ENCODE assay signal across 30 cellular contexts in the genomic region with DNA sequence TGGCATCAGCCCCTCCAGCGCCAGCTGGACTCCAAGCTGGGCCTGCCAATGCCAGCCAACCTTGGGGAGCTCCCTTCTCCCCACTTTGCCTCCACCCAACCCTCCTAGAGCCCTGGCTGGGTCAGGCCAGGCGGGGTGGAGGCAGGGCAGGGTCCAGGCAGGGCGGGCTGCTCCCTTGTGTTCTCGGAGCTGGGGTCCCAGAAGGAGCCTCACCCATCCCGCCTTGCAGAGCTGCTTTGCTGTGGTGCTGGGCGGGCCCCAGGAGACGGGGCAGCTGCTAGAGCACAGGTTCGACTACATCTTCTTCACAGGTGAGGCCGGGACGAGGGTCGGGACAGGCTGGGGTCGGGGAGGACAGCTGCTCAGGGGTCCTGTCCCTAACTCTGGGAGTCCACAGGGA. TPM values are rescaled to one million over a fixed set of nuclear protein-coding genes. Genes with fewer than 3 reads are reported as not detected.
"Had no signal": no experiment of that assay in that cellular context is flagged by ENCODE, and none has a peak within 500 bp of the region (broad histone marks: within the 10 kb centered on the region; RNA-seq: fewer than 3 reads in every experiment).

No MANE protein-coding gene starts in this region.

- H3K4me1 Mint-ChIP-seq: stimulated activated naive CD8-positive, alpha-beta T cell treated with anti-CD3 and anti-CD28 coated beads, Interleukin-15, amount 100 ng/mL, for 72 hours had no signal

- ATAC-seq: foreskin keratinocyte; gastroesophageal sphincter; heart right ventricle; left cardiac atrium; left lung; mucosa of descending colon; pancreas; sciatic nerve; stimulated activated naive CD8-positive, alpha-beta T cell treated with anti-CD3 and anti-CD28 coated beads, Interleukin-15, amount 100 ng/mL, for 72 hours had no signal

- H3K36me3 Mint-ChIP-seq: naive B cell; natural killer cell treated with Interleukin-12 subunit alpha and Interleukin-12 subunit beta and Interleukin-15 and Interleukin-18, amount 100 ng/mL, for 72 hours had no signal

- H3K4me3 ChIP-seq: coronary artery, gastroesophageal sphincter, heart right ventricle, left lung, mucosa of descending colon, pancreas, prostate gland, right atrium auricular region, smooth muscle cell, suprapubic skin, transverse colon had no signal

- H3K4me2 ChIP-seq: smooth muscle cell had no signal

- H3K9me3 Mint-ChIP-seq: natural killer cell treated with Interleukin-12 subunit alpha and Interleukin-12 subunit beta and Interleukin-15 and Interleukin-18, amount 100 ng/mL, for 72 hours had no signal

- DNase-seq: dermis blood vessel endothelial cell; effector memory CD4-positive, alpha-beta T cell; foreskin keratinocyte; heart right ventricle; hippocampal formation; left cardiac atrium; mesenchymal stem cell; mucosa of descending colon; naive B cell; stimulated activated CD4-positive, alpha-beta T cell treated with anti-CD3 and anti-CD28 coated beads, Interleukin-12 subunit alpha, Interleukin-12 subunit beta, amount 100 ng/mL, for 4 hours; stimulated activated CD4-positive, alpha-beta T cell treated with anti-CD3 and anti-CD28 coated beads, Interleukin-1b, Interleukin-23, amount 100 ng/mL, for 48 hours; stimulated activated CD4-positive, alpha-beta T cell treated with anti-CD3 and anti-CD28 coated beads, Interleukin-4, amount 100 ng/mL, for 1 hour; stimulated activated CD8-positive, alpha-beta memory T cell treated with anti-CD3 and anti-CD28 coated beads, Interleukin-4, amount 100 ng/mL, for 48 hours; stimulated activated naive CD4-positive, alpha-beta T cell; stimulated activated naive CD8-positive, alpha-beta T cell treated with anti-CD3 and anti-CD28 coated beads, Interleukin-15, amount 100 ng/mL, for 72 hours; transverse colon had no signal

- H3K9me3 ChIP-seq: left lung, mucosa of descending colon, neutrophil, pancreas, prostate gland, suprapubic skin, transverse colon had no signal

- H3K36me3 ChIP-seq: pancreas, prostate gland, right atrium auricular region, transverse colon had no signal

- H3K27me3 Mint-ChIP-seq: naive B cell; natural killer cell treated with Interleukin-12 subunit alpha and Interleukin-12 subunit beta and Interleukin-15 and Interleukin-18, amount 100 ng/mL, for 72 hours; stimulated activated naive CD8-positive, alpha-beta T cell treated with anti-CD3 and anti-CD28 coated beads, Interleukin-15, amount 100 ng/mL, for 72 hours had no signal

- FAIRE-seq: endometrium, islet of Langerhans, pancreas had no signal

- H3K27ac ChIP-seq: coronary artery, foreskin keratinocyte, gastroesophageal sphincter, heart right ventricle, neutrophil, pancreas, prostate gland, right atrium auricular region, suprapubic skin, transverse colon had no signal

- H3K27ac Mint-ChIP-seq: mesothelial cell of epicardium; natural killer cell treated with Interleukin-12 subunit alpha and Interleukin-12 subunit beta and Interleukin-15 and Interleukin-18, amount 100 ng/mL, for 72 hours; stimulated activated naive CD8-positive, alpha-beta T cell treated with anti-CD3 and anti-CD28 coated beads, Interleukin-15, amount 100 ng/mL, for 72 hours had no signal

- H3K4me3 Mint-ChIP-seq: mesothelial cell of epicardium; naive B cell; natural killer cell treated with Interleukin-12 subunit alpha and Interleukin-12 subunit beta and Interleukin-15 and Interleukin-18, amount 100 ng/mL, for 72 hours; stimulated activated naive CD8-positive, alpha-beta T cell treated with anti-CD3 and anti-CD28 coated beads, Interleukin-15, amount 100 ng/mL, for 72 hours had no signal

- H3K27me3 ChIP-seq: foreskin keratinocyte, gastroesophageal sphincter, heart right ventricle, left lung, neutrophil, pancreas, right atrium auricular region, suprapubic skin, transverse colon had no signal

- H3K4me1 ChIP-seq: pancreas, prostate gland had no signal

RNA-seq across cellular contexts. Expression of a gene that starts 9.4 kb away (rescaled TPM):
- total RNA-seq: foreskin keratinocyte had no signal
